In the genomic region with DNA sequence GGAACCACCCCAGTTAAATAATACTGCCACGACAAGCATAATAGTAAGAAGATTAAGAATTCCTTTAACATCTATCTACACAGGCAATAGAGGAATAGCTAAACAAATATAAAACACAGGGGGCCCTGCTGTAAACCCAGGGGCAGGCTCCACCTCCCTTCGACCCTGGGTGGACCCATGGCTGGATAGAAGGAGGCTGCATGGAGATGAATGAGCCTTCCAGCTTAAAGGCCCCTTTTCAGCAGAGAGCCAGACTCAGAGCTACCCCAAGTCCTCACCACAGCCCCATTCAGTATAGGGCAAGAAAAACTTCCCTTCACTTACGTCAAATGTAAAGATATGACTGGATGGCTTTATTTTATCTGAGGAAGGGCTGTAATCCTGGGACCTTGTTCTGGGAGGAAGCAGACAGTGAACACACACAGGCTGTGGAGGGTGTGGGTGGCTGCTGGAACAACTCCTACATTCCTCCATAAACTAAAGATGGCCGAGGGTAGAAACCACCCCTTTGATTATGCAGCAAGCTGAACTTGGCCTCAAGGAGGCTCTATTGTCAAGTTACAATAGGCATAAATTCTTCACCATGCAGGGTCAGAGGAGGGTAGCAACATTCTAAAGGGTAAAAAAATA, we compare ENCODE assay signal across 11 cellular contexts. TPM values are rescaled to one million over a fixed set of nuclear protein-coding genes. Genes with fewer than 3 reads are reported as not detected.
DNase-seq lines count a peak whose midpoint lies in the region; ATAC-seq and TF ChIP-seq lines count a peak whose summit lies in the region.
"Had no signal": no experiment of that assay in that cellular context is flagged by ENCODE, and none has a peak within 500 bp of the region (broad histone marks: within the 10 kb centered on the region; RNA-seq: fewer than 3 reads in every experiment).

No MANE protein-coding gene starts in this region.

- H3K9me3 Mint-ChIP-seq in stimulated activated naive CD8-positive, alpha-beta T cell treated with anti-CD3 and anti-CD28 coated beads, Interleukin-15, amount 100 ng/mL, for 72 hours, result no peaks in the 10 kb centered on the region
- H3K9me3 Mint-ChIP-seq: activated B cell treated with CpG ODN at 0.5 μM for 24 hours had no signal

- DNase-seq in kidney epithelial cell (ENCODE audit: low read depth) (no peak), thoracic aorta (ENCODE audit: low spot score) (no peak)
- no peak for DNase-seq in stimulated activated naive CD8-positive, alpha-beta T cell treated with anti-CD3 and anti-CD28 coated beads, Interleukin-15, amount 100 ng/mL, for 72 hours
- no peak for DNase-seq in activated CD4-positive, CD25-positive, alpha-beta regulatory T cell treated with anti-CD3 and anti-CD28 coated beads, Interleukin-2, amount 50 U/mL, for 72 hours
- DNase-seq: activated B cell treated with CpG ODN at 0.5 μM for 24 hours; central memory CD4-positive, alpha-beta T cell; NCI-H345 had no signal

- peak overlapping the region; percentile 27; the same call in 1 of the 2 replicates for H3K9ac ChIP-seq in HUES64 (ENCODE audit: low read depth, low read length)

- TF ChIP-seq CTCF in kidney epithelial cell (IDR thresholded peaks at IDR 0.05; ENCODE audit: insufficient read depth, low read length, poor library complexity, severe bottlenecking), result peak; percentile 18
- TF ChIP-seq CTCF in thoracic aorta (IDR thresholded peaks at IDR 0.05), result no peak

- peaks cover 13% of the 10 kb centered on the region for H3K4me1 Mint-ChIP-seq in stimulated activated naive CD8-positive, alpha-beta T cell treated with anti-CD3 and anti-CD28 coated beads, Interleukin-15, amount 100 ng/mL, for 72 hours
- H3K4me1 Mint-ChIP-seq: activated B cell treated with CpG ODN at 0.5 μM for 24 hours had no signal

- H3K27me3 ChIP-seq in HUES64 (ENCODE audit: insufficient read depth, low read length), result no peaks in the 10 kb centered on the region
- no peaks in the 10 kb centered on the region for H3K27me3 ChIP-seq in kidney epithelial cell (ENCODE audit: control insufficient read depth, insufficient read depth, low read length)
- H3K27me3 ChIP-seq in thoracic aorta (replicated peaks; ENCODE audit: insufficient read depth), result no peaks in the 10 kb centered on the region

- H3K36me3 ChIP-seq in HUES64 (ENCODE audit: insufficient read depth, low read length), result peaks cover 10% of the 10 kb centered on the region; the same call in 1 of the 2 replicates
- no peaks in the 10 kb centered on the region for H3K36me3 ChIP-seq in kidney epithelial cell (ENCODE audit: control insufficient read depth, insufficient read depth, low read length)
- no peaks in the 10 kb centered on the region for H3K36me3 ChIP-seq in thoracic aorta

- ATAC-seq in thoracic aorta (ENCODE audit: insufficient number of reproducible peaks, low FRiP score, low read depth), result no peak
- ATAC-seq in GM18861 (IDR thresholded peaks at IDR 0.05; ENCODE audit: unreplicated experiment), result no peak
- ATAC-seq in stimulated activated naive CD8-positive, alpha-beta T cell treated with anti-CD3 and anti-CD28 coated beads, Interleukin-15, amount 100 ng/mL, for 72 hours, result no peak
- ATAC-seq in GM21390 (IDR thresholded peaks at IDR 0.05; ENCODE audit: unreplicated experiment), result no peak

- H3K4me1 ChIP-seq in HUES64 (ENCODE audit: insufficient read depth, low read length) (peaks cover 61% of the 10 kb centered on the region), thoracic aorta (ENCODE audit: control insufficient read depth in 1 of 2, low read depth in 2 of 2) (peaks cover 61 to 98% of the 10 kb centered on the region in 2 donors)

- H3K9me3 ChIP-seq in HUES64 (ENCODE audit: insufficient read depth, low read depth, low read length) (no peaks in the 10 kb centered on the region), thoracic aorta (no peaks in the 10 kb centered on the region)

- H3K4me3 ChIP-seq in HUES64 (ENCODE audit: low read length) (no peak overlapping the region), kidney epithelial cell (ENCODE audit: low read depth, low read length) (no peak overlapping the region), thoracic aorta (no peak overlapping the region)

- H3K27ac ChIP-seq in HUES64 (ENCODE audit: low read depth, low read length) (peak overlapping the region; percentile 87), cingulate gyrus (ENCODE audit: low read depth, low read length) (peak overlapping the region; percentile 80), thoracic aorta (peak overlapping the region; percentile 80 to 88)

- H3K27me3 Mint-ChIP-seq in stimulated activated naive CD8-positive, alpha-beta T cell treated with anti-CD3 and anti-CD28 coated beads, Interleukin-15, amount 100 ng/mL, for 72 hours, result peaks cover 66% of the 10 kb centered on the region

- H3K4me3 Mint-ChIP-seq in stimulated activated naive CD8-positive, alpha-beta T cell treated with anti-CD3 and anti-CD28 coated beads, Interleukin-15, amount 100 ng/mL, for 72 hours, result no peak overlapping the region
- H3K4me3 Mint-ChIP-seq: activated B cell treated with CpG ODN at 0.5 μM for 24 hours had no signal

- H3K27ac Mint-ChIP-seq in stimulated activated naive CD8-positive, alpha-beta T cell treated with anti-CD3 and anti-CD28 coated beads, Interleukin-15, amount 100 ng/mL, for 72 hours, result no peak overlapping the region
- H3K27ac Mint-ChIP-seq: activated B cell treated with CpG ODN at 0.5 μM for 24 hours had no signal

- 41% methylated on average over 3 of the region's 4 CpGs for WGBS in HUES64

RNA-seq across cellular contexts. Expression of gene NUAK1, which starts 30.5 kb away (rescaled TPM):
- 9.7 TPM for polyA plus RNA-seq in HUES64 (2013, experiment 1 of 2)
- polyA plus RNA-seq in HUES64 (2013, experiment 2 of 2), result 8.9 TPM
- total RNA-seq in kidney epithelial cell (38.2 and 56.7 TPM in 2 replicates), thoracic aorta (10 to 100 TPM; 20.0 to 31.4 TPM)
- total RNA-seq: activated B cell treated with CpG ODN at 0.5 μM for 24 hours had no signal
